Comparison of ENCODE assay signal across 10 cellular contexts in genomic region chr2:237628482-237629187, GRCh38. TPM values are rescaled to one million over a fixed set of nuclear protein-coding genes. Genes with fewer than 3 reads are reported as not detected.
DNase-seq lines count a peak whose midpoint lies in the region; ATAC-seq and TF ChIP-seq lines count a peak whose summit lies in the region.
"Had no signal": no experiment of that assay in that cellular context is flagged by ENCODE, and none has a peak within 500 bp of the region (broad histone marks: within the 10 kb centered on the region; RNA-seq: fewer than 3 reads in every experiment).

No MANE protein-coding gene starts in this region.

- CTCF ChIA-PET in activated CD8-positive, alpha-beta memory T cell treated with anti-CD3 and anti-CD28 coated beads, Interleukin-2, amount 10 ng/mL, durations not matched to agents 7 days and 5 days (lab: Charles Lee) = no interaction called here

- H3K36me3 ChIP-seq in lower lobe of right lung (peaks cover 6% of the 10 kb centered on the region), suprapubic skin (no peaks in the 10 kb centered on the region)

- intact Hi-C loops in lower lobe of right lung (cut with DNase I) = no loop called here

- no peak for DNase-seq in activated CD8-positive, alpha-beta memory T cell treated with anti-CD3 and anti-CD28 coated beads, Interleukin-2, amount 10 ng/mL, durations not matched to agents 7 days and 5 days
- no peak for DNase-seq in activated CD8-positive, alpha-beta memory T cell treated with anti-CD3 and anti-CD28 coated beads, Interleukin-2, amount 50 U/mL, for 48 hours
- DNase-seq in astrocyte of the spinal cord (ENCODE audit: low read depth, low spot score) = no peak
- DNase-seq in lower lobe of right lung = no peak
- DNase-seq in suprapubic skin (ENCODE audit: low spot score in 2 of 2) = no peak
- no peak for DNase-seq in GF-D8 (lab: John Stamatoyannopoulos, UW)
- no peak for DNase-seq in DMS 273 treated with DMSO at 0.1 percent for 48 hours (lab: John Stamatoyannopoulos, UW)
- no peak for DNase-seq in GM03348 (ENCODE audit: low spot score)
- DNase-seq: stimulated activated CD4-positive, alpha-beta T cell treated with anti-CD3 and anti-CD28 coated beads, Interleukin-12 subunit alpha, Interleukin-12 subunit beta, amount 100 ng/mL, for 4 hours had no signal

- no peak for TF ChIP-seq EP300 in suprapubic skin (IDR thresholded peaks at IDR 0.05)

- TF ChIP-seq POLR2A in suprapubic skin (IDR thresholded peaks at IDR 0.05) = no peak

- peaks cover 10% of the 10 kb centered on the region for H3K4me1 Mint-ChIP-seq in activated CD8-positive, alpha-beta memory T cell treated with anti-CD3 and anti-CD28 coated beads, Interleukin-2, amount 10 ng/mL, durations not matched to agents 7 days and 5 days

- H3K9me3 ChIP-seq in lower lobe of right lung (no peaks in the 10 kb centered on the region), suprapubic skin (no peaks in the 10 kb centered on the region)

- H3K4me1 ChIP-seq in lower lobe of right lung (peaks cover 47% of the 10 kb centered on the region), suprapubic skin (peaks cover 28% of the 10 kb centered on the region)

- ATAC-seq in activated CD8-positive, alpha-beta memory T cell treated with anti-CD3 and anti-CD28 coated beads, Interleukin-2, amount 10 ng/mL, durations not matched to agents 7 days and 5 days = no peak
- no peak for ATAC-seq in lower lobe of right lung

- no peaks in the 10 kb centered on the region for H3K27me3 ChIP-seq in lower lobe of right lung (ENCODE audit: low read depth)
- no peaks in the 10 kb centered on the region for H3K27me3 ChIP-seq in suprapubic skin

- no peaks in the 10 kb centered on the region for H3K9me3 Mint-ChIP-seq in activated CD8-positive, alpha-beta memory T cell treated with anti-CD3 and anti-CD28 coated beads, Interleukin-2, amount 10 ng/mL, durations not matched to agents 7 days and 5 days (ENCODE audit: low read depth)

- no peak for TF ChIP-seq CTCF in astrocyte of the spinal cord (IDR thresholded peaks at IDR 0.05; ENCODE audit: low read depth, low read length)
- no peak for TF ChIP-seq CTCF in lower lobe of right lung (IDR thresholded peaks at IDR 0.05)
- TF ChIP-seq CTCF in suprapubic skin (IDR thresholded peaks at IDR 0.05) = no peak

- no peaks in the 10 kb centered on the region for H3K36me3 Mint-ChIP-seq in activated CD8-positive, alpha-beta memory T cell treated with anti-CD3 and anti-CD28 coated beads, Interleukin-2, amount 10 ng/mL, durations not matched to agents 7 days and 5 days

- H3K27ac Mint-ChIP-seq in activated CD8-positive, alpha-beta memory T cell treated with anti-CD3 and anti-CD28 coated beads, Interleukin-2, amount 10 ng/mL, durations not matched to agents 7 days and 5 days = no peak overlapping the region

- H3K27ac ChIP-seq in lower lobe of right lung (no peak overlapping the region), suprapubic skin (no peak overlapping the region)
- H3K27ac ChIP-seq: SK-N-MC had no signal

- 68% methylated on average over 10 of the region's 10 CpGs for WGBS in suprapubic skin

- H3K4me3 ChIP-seq in astrocyte of the spinal cord (ENCODE audit: low read depth, low read length) = peak overlapping the region; percentile 63
- peak overlapping the region; percentile 66 for H3K4me3 ChIP-seq in lower lobe of right lung
- peak overlapping the region; percentile 83 for H3K4me3 ChIP-seq in suprapubic skin

- H3K4me3 Mint-ChIP-seq in activated CD8-positive, alpha-beta memory T cell treated with anti-CD3 and anti-CD28 coated beads, Interleukin-2, amount 10 ng/mL, durations not matched to agents 7 days and 5 days = peak overlapping the region; percentile 60

- in situ Hi-C loops in astrocyte of the spinal cord (cut with HindIII; ENCODE audit: low sequenced_read_pairs) = no loop called here

- peaks cover 55% of the 10 kb centered on the region for H3K27me3 Mint-ChIP-seq in activated CD8-positive, alpha-beta memory T cell treated with anti-CD3 and anti-CD28 coated beads, Interleukin-2, amount 10 ng/mL, durations not matched to agents 7 days and 5 days

RNA-seq across cellular contexts. Expression of gene LRRFIP1, which starts 1.2 kb away (rescaled TPM):
- 100 to 1,000 TPM; 197 to 229 TPM for total RNA-seq in activated CD8-positive, alpha-beta memory T cell treated with anti-CD3 and anti-CD28 coated beads, Interleukin-2, amount 10 ng/mL, durations not matched to agents 7 days and 5 days
- 180 TPM for total RNA-seq in lower lobe of right lung
- total RNA-seq in suprapubic skin = 100 to 1,000 TPM; 100 to 150 (median 109) TPM

RNA-seq across cellular contexts. Expression of gene RAB17, which starts 38.1 kb away (rescaled TPM):
- total RNA-seq in activated CD8-positive, alpha-beta memory T cell treated with anti-CD3 and anti-CD28 coated beads, Interleukin-2, amount 10 ng/mL, durations not matched to agents 7 days and 5 days = not detected
- total RNA-seq in lower lobe of right lung (60.1 TPM), suprapubic skin (1 to 10 TPM; 3.3 to 8.5 (median 6.0) TPM)

Comparison
In these comparisons a context has a peak if more than half of its experiments do, and no peak if none do; other contexts are left out.
1. RNA of gene RAB17, which starts 38.1 kb away (total RNA-seq): 60.1 TPM in lower lobe of right lung (single experiment) and 3.3 to 8.5 TPM in suprapubic skin; not detected in activated CD8-positive, alpha-beta memory T cell treated with anti-CD3 and anti-CD28 coated beads, Interleukin-2, amount 10 ng/mL, durations not matched to agents 7 days and 5 days; every median in the first group is over 4 times any median in the second.
2. Peak in every context shown above with its lines, with median percentiles within 50 percentile points of each other: H3K4me3 ChIP-seq.